7 cellular contexts compared by ENCODE assay signal in genomic region chr22:21469097-21469994, GRCh38. TPM values are rescaled to one million over a fixed set of nuclear protein-coding genes. Genes with fewer than 3 reads are reported as not detected.
A peak's percentile ranks its signal among the peaks of the same experiment; 100 is the strongest.
DNase-seq lines count a peak whose midpoint lies in the region; ATAC-seq and TF ChIP-seq lines count a peak whose summit lies in the region.
"Not testable (repeated sequence)": the region's sequence is repeated elsewhere in the genome, so short reads cannot be mapped to it uniquely, and the experiment has no call there.

No MANE protein-coding gene starts in this region.

- H3K9me3 ChIP-seq in Panc1 (ENCODE audit: control insufficient read depth, insufficient read depth, low read depth, low read length); spleen: not testable (repeated sequence)

- CTCF ChIA-PET in Panc1 (lab: Charles Lee): not testable (repeated sequence)

- in situ Hi-C loops in Panc1 (cut with HindIII; ENCODE audit: low pct_unique_long_range_greater_than_20kb, low sequenced_read_pairs): not testable (repeated sequence)

- intact Hi-C loops in Panc1 (cut with micrococcal nuclease; ENCODE audit: unreplicated experiment); left colon (cut with DNase I, micrococcal nuclease); spleen (cut with DNase I; ENCODE audit: low total_unique reads): not testable (repeated sequence)

- not testable (repeated sequence) for TF ChIP-seq CTCF in Panc1 (IDR thresholded peaks at IDR 0.05); spleen (IDR thresholded peaks at IDR 0.05 in 8 of 11, conservative IDR thresholded peaks at IDR 0.05 in 3 of 11)

- 9 to 16% (median 13%) methylated on average over 19 to 50 of the region's 87 CpGs; no CpG with 5 or more reads in 2 of the 5 donors for WGBS in spleen, 5 donors

- not testable (repeated sequence) for H3K27me3 ChIP-seq in Panc1 (ENCODE audit: control insufficient read depth, insufficient read depth, low read length); spleen (replicated peaks in 1 of 7)

- H3K4me3 ChIP-seq in Panc1 (ENCODE audit: low read depth in 2 of 2, low read length in 2 of 2): not testable (repeated sequence)
- peak overlapping the region in 1 of 8 donors; percentile 45 for H3K4me3 ChIP-seq in spleen

- not testable (repeated sequence) for H3K4me1 ChIP-seq in Panc1 (ENCODE audit: control insufficient read depth, insufficient read depth, low read length); spleen

- H3K27ac ChIP-seq in Panc1 (ENCODE audit: low read length); spleen: not testable (repeated sequence)

- not testable (repeated sequence) for BruUV-seq in Panc1 (replicated peaks; lab: Mats Ljungman, UMichigan)

- POLR2A ChIA-PET in Panc1 (lab: Charles Lee): not testable (repeated sequence)

- H3K36me3 ChIP-seq in Panc1 (ENCODE audit: control insufficient read depth, insufficient read depth, low read length); spleen: not testable (repeated sequence)

- ATAC-seq in GM19395 (IDR thresholded peaks at IDR 0.05; ENCODE audit: unreplicated experiment) (peak; percentile 17), HG02981 (IDR thresholded peaks at IDR 0.05; ENCODE audit: unreplicated experiment) (peak; percentile 2), Panc1 (peak; percentile 20), left colon (peak; percentile 17)

- not testable (repeated sequence) for DNase-seq in Panc1 (ENCODE audit: low read depth, low spot score)
- DNase-seq in activated T-cell treated with anti-CD3 and anti-CD28 coated beads, Interleukin-2, amount 50 U/mL, for 1 hour: peak; percentile 41
- DNase-seq in central memory CD4-positive, alpha-beta T cell: peak; percentile 11
- DNase-seq in left colon (peak in 1 of 2 donors; percentile 35), spleen (peak; percentile 81)

- not testable (repeated sequence) for TF ChIP-seq POLR2A in spleen (IDR thresholded peaks at IDR 0.05)

RNA-seq across cellular contexts. Expression of gene TMEM191C, which starts 2.2 kb away (rescaled TPM):
- 2.9 TPM for total RNA-seq in Panc1 (2021; ENCODE audit: unreplicated experiment)
- 1.4 TPM for polyA plus RNA-seq in Panc1 (2012; ENCODE audit: insufficient read length)
- 1 to 10 TPM; 3.3 to 4.0 TPM for total RNA-seq in left colon
- 1 to 10 TPM in 6 of 7 donors, under 1 TPM in 1; 0.94 to 3.2 (median 2.3) TPM for total RNA-seq in spleen
- polyA plus RNA-seq in spleen: 1 to 10 TPM; 4.0 to 6.6 (median 5.8) TPM

RNA-seq across cellular contexts. Expression of gene HIC2, which starts 52.2 kb away (rescaled TPM):
- total RNA-seq in Panc1 (2021; ENCODE audit: unreplicated experiment) (7.3 TPM), left colon (1 to 10 TPM; 5.0 to 6.8 TPM), spleen (1 to 10 TPM; 5.0 to 7.6 (median 6.3) TPM)
- 4.0 TPM for polyA plus RNA-seq in Panc1 (2012; ENCODE audit: insufficient read length)
- 1 to 10 TPM in 1 of 3 donors, under 1 TPM in 2; 0.67 to 2.5 (median 0.74) TPM for polyA plus RNA-seq in spleen
